31 cellular contexts compared by ENCODE assay signal in the genomic region with DNA sequence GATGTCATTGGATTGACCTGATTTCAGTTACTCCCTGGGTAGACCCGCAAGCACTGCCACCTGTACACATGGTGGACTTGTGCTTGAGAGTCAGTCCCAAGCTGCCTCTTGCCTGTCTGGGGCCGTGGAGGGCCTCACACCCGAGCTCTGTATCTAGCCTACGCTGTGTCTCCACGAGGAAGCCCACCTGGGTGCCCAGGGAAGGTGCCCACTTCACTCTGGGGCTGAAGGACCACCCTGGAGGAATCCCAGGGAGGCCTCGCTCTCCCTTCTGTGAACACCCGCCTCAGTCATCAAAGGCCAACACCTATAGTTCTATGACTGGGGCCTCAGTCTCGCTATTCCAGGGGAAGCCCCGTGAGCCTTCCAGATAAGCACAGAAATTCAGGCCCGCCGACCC. TPM values are rescaled to one million over a fixed set of nuclear protein-coding genes. Genes with fewer than 3 reads are reported as not detected.
"Had no signal": no experiment of that assay in that cellular context is flagged by ENCODE, and none has a peak within 500 bp of the region (broad histone marks: within the 10 kb centered on the region; RNA-seq: fewer than 3 reads in every experiment).

No MANE protein-coding gene starts in this region.

- H3K27ac ChIP-seq: ascending aorta, body of pancreas, cardiac muscle cell, Peyer's patch, RWPE1, SJCRH30 had no signal

- H3K9me3 ChIP-seq: ascending aorta, body of pancreas, Peyer's patch, SJCRH30, SK-N-SH had no signal

- ATAC-seq: activated CD8-positive, alpha-beta T cell treated with anti-CD3 and anti-CD28 coated beads, Interleukin-2, amount 10 ng/mL, durations not matched to agents 7 days and 5 days; activated naive CD8-positive, alpha-beta T cell treated with anti-CD3 and anti-CD28 coated beads, Interleukin-2, amount 50 U/mL, for 24 hours; body of pancreas had no signal

- H3K36me3 Mint-ChIP-seq: activated naive CD4-positive, alpha-beta T cell treated with anti-CD3 and anti-CD28 coated beads, Interleukin-2, amount 50 U/mL, for 24 hours had no signal

- H3K4me3 ChIP-seq: ascending aorta, body of pancreas, cardiac muscle cell, Peyer's patch, SJCRH30 had no signal

- H3K4me1 ChIP-seq: ascending aorta, SJCRH30 had no signal

- H3K27ac Mint-ChIP-seq: activated CD8-positive, alpha-beta T cell treated with anti-CD3 and anti-CD28 coated beads, Interleukin-2, amount 10 ng/mL, durations not matched to agents 7 days and 5 days; activated naive CD4-positive, alpha-beta T cell treated with anti-CD3 and anti-CD28 coated beads, Interleukin-2, amount 50 U/mL, for 24 hours; activated naive CD8-positive, alpha-beta T cell treated with anti-CD3 and anti-CD28 coated beads, Interleukin-2, amount 50 U/mL, for 24 hours; activated T-helper 1 cell treated with anti-CD3 and anti-CD28 coated beads, Interleukin-12 subunit alpha, Interleukin-12 subunit beta, Interleukin-2, Interleukin-4 antibody, amounts not matched to agents 30 ng/mL and 10 ng/mL and 1 ng/mL, durations not matched to agents 14 hours and 24 hours and 36 hours had no signal

- H3K27me3 Mint-ChIP-seq: activated naive CD4-positive, alpha-beta T cell treated with anti-CD3 and anti-CD28 coated beads, Interleukin-2, amount 50 U/mL, for 24 hours; activated naive CD8-positive, alpha-beta T cell treated with anti-CD3 and anti-CD28 coated beads, Interleukin-2, amount 50 U/mL, for 24 hours had no signal

- H3K4me2 ChIP-seq: SK-N-SH had no signal

- DNase-seq: activated CD4-positive, alpha-beta T cell treated with anti-CD3 and anti-CD28 coated beads for 48 hours; activated CD4-positive, alpha-beta T cell treated with anti-CD3 and anti-CD28 coated beads, Interleukin-2, amount 50 U/mL, for 4 hours; activated CD4-positive, CD25-positive, alpha-beta regulatory T cell treated with anti-CD3 and anti-CD28 coated beads, Interleukin-2, amount 50 U/mL, for 72 hours; activated CD8-positive, alpha-beta memory T cell treated with anti-CD3 and anti-CD28 coated beads, Interleukin-2, amount 50 U/mL, for 48 hours; activated CD8-positive, alpha-beta T cell treated with anti-CD3 and anti-CD28 coated beads, Interleukin-2, amount 10 ng/mL, durations not matched to agents 7 days and 5 days; activated effector memory CD4-positive, alpha-beta T cell treated with Interleukin-2 at 50 U/mL for 16 hours; activated naive CD4-positive, alpha-beta T cell; activated naive CD8-positive, alpha-beta T cell treated with anti-CD3 and anti-CD28 coated beads, Interleukin-2, amount 50 U/mL, for 24 hours; activated T-cell treated with anti-CD3 and anti-CD28 coated beads, Interleukin-2, amount 50 U/mL, for 1 hour; amniotic stem cell; body of pancreas; Karpas-422; MM.1S; NCI-H1105; NCI-H1436; NCI-H1694 treated with DMSO at 0.1 percent for 48 hours; NCI-H2081; NCI-H510A treated with DMSO at 0.1 percent for 48 hours; NCI-H69; NK-92 treated with Interleukin-12 subunit alpha and Interleukin-12 subunit beta, amount 100 ng/mL, for 24 hours; OCI-M1; Right ventricle myocardium superior; SJCRH30; SK-N-SH; T-helper 1 cell had no signal

- H3K36me3 ChIP-seq: ascending aorta, cardiac muscle cell, Peyer's patch, SJCRH30 had no signal

- H3K9ac ChIP-seq: SK-N-SH had no signal

- H3K9me2 ChIP-seq: SK-N-SH had no signal

- H3K9me3 Mint-ChIP-seq: activated naive CD4-positive, alpha-beta T cell treated with anti-CD3 and anti-CD28 coated beads, Interleukin-2, amount 50 U/mL, for 24 hours; activated naive CD8-positive, alpha-beta T cell treated with anti-CD3 and anti-CD28 coated beads, Interleukin-2, amount 50 U/mL, for 24 hours; activated T-helper 1 cell treated with anti-CD3 and anti-CD28 coated beads, Interleukin-12 subunit alpha, Interleukin-12 subunit beta, Interleukin-2, Interleukin-4 antibody, amounts not matched to agents 30 ng/mL and 10 ng/mL and 1 ng/mL, durations not matched to agents 14 hours and 24 hours and 36 hours had no signal

- H3K4me3 Mint-ChIP-seq: activated CD8-positive, alpha-beta T cell treated with anti-CD3 and anti-CD28 coated beads, Interleukin-2, amount 10 ng/mL, durations not matched to agents 7 days and 5 days; activated naive CD4-positive, alpha-beta T cell treated with anti-CD3 and anti-CD28 coated beads, Interleukin-2, amount 50 U/mL, for 24 hours; activated naive CD8-positive, alpha-beta T cell treated with anti-CD3 and anti-CD28 coated beads, Interleukin-2, amount 50 U/mL, for 24 hours; activated T-helper 1 cell treated with anti-CD3 and anti-CD28 coated beads, Interleukin-12 subunit alpha, Interleukin-12 subunit beta, Interleukin-2, Interleukin-4 antibody, amounts not matched to agents 30 ng/mL and 10 ng/mL and 1 ng/mL, durations not matched to agents 14 hours and 24 hours and 36 hours had no signal

- H3K27me3 ChIP-seq: ascending aorta, body of pancreas, cardiac muscle cell, Peyer's patch, SJCRH30 had no signal

RNA-seq across cellular contexts. Expression of a gene that starts 32.3 kb away (rescaled TPM):
- total RNA-seq: SJCRH30 had no signal
- polyA plus RNA-seq: cardiac muscle cell had no signal

RNA-seq across cellular contexts. Expression of a gene that starts 41.7 kb away (rescaled TPM):
- total RNA-seq: activated CD8-positive, alpha-beta T cell treated with anti-CD3 and anti-CD28 coated beads, Interleukin-2, amount 10 ng/mL, durations not matched to agents 7 days and 5 days; activated T-helper 1 cell treated with anti-CD3 and anti-CD28 coated beads, Interleukin-12 subunit alpha, Interleukin-12 subunit beta, Interleukin-2, Interleukin-4 antibody, amounts not matched to agents 30 ng/mL and 10 ng/mL and 1 ng/mL, durations not matched to agents 14 hours and 24 hours and 36 hours; ascending aorta; SJCRH30 had no signal
- polyA plus RNA-seq: SK-N-SH had no signal
